In genomic region chr22:33848251-33848650, GRCh38 we compare ENCODE assay signal across 16 cellular contexts.
"Had no signal": no experiment of that assay in that cellular context is flagged by ENCODE, and none has a peak within 500 bp of the region (broad histone marks: within the 10 kb centered on the region; RNA-seq: fewer than 3 reads in every experiment).

No MANE protein-coding gene starts in this region.

- H3K27me3 ChIP-seq: adrenal gland, pancreas, upper lobe of left lung had no signal

- H3K4me3 Mint-ChIP-seq: activated CD4-positive, alpha-beta T cell treated with anti-CD3 and anti-CD28 coated beads, Interleukin-2, amount 10 ng/mL, durations not matched to agents 7 days and 5 days; activated naive CD4-positive, alpha-beta T cell treated with anti-CD3 and anti-CD28 coated beads, Interleukin-2, amount 10 ng/mL, durations not matched to agents 7 days and 5 days; brain; T-cell had no signal

- ATAC-seq: pancreas, T-cell had no signal

- H3K36me3 Mint-ChIP-seq: activated naive CD4-positive, alpha-beta T cell treated with anti-CD3 and anti-CD28 coated beads, Interleukin-2, amount 10 ng/mL, durations not matched to agents 7 days and 5 days; T-cell had no signal

- H3K4me3 ChIP-seq: adrenal gland, left ventricle myocardium inferior, pancreas, upper lobe of left lung had no signal

- H3K9me3 ChIP-seq: adrenal gland, left ventricle myocardium inferior, pancreas, upper lobe of left lung had no signal

- H3K27ac ChIP-seq: adrenal gland, left ventricle myocardium inferior, pancreas, upper lobe of left lung had no signal

- H3K27me3 Mint-ChIP-seq: activated CD4-positive, alpha-beta T cell treated with anti-CD3 and anti-CD28 coated beads, Interleukin-2, amount 10 ng/mL, durations not matched to agents 7 days and 5 days; activated naive CD4-positive, alpha-beta T cell treated with anti-CD3 and anti-CD28 coated beads, Interleukin-2, amount 10 ng/mL, durations not matched to agents 7 days and 5 days; T-cell had no signal

- H3K36me3 ChIP-seq: adrenal gland, left ventricle myocardium inferior, pancreas, upper lobe of left lung had no signal

- H3K27ac Mint-ChIP-seq: activated CD4-positive, alpha-beta T cell treated with anti-CD3 and anti-CD28 coated beads, Interleukin-2, amount 10 ng/mL, durations not matched to agents 7 days and 5 days; activated naive CD4-positive, alpha-beta T cell treated with anti-CD3 and anti-CD28 coated beads, Interleukin-2, amount 10 ng/mL, durations not matched to agents 7 days and 5 days; activated T-helper 2 cell treated with anti-CD3 and anti-CD28 coated beads, Interferon-gamma antibody, Interleukin-2, Interleukin-4, amounts not matched to agents 10 μg/mL and 5 μg/mL and 100 μg/mL, durations not matched to agents 14 hours and 24 hours and 36 hours; brain; T-cell had no signal

- FAIRE-seq: islet of Langerhans, pancreas had no signal

- H3K4me1 Mint-ChIP-seq: activated CD4-positive, alpha-beta T cell treated with anti-CD3 and anti-CD28 coated beads, Interleukin-2, amount 10 ng/mL, durations not matched to agents 7 days and 5 days had no signal

- DNase-seq: activated CD4-positive, alpha-beta T cell treated with anti-CD3 and anti-CD28 coated beads, Interleukin-2, amount 10 ng/mL, durations not matched to agents 7 days and 5 days; activated CD4-positive, CD25-positive, alpha-beta regulatory T cell; activated CD8-positive, alpha-beta memory T cell treated with anti-CD3 and anti-CD28 coated beads for 24 hours; activated naive CD4-positive, alpha-beta T cell treated with anti-CD3 and anti-CD28 coated beads, Interleukin-2, amount 10 ng/mL, durations not matched to agents 7 days and 5 days; adrenal gland; cerebellar nuclear complex; dermis blood vessel endothelial cell; left ventricle myocardium inferior; pancreas; stimulated activated CD4-positive, alpha-beta T cell treated with anti-CD3 and anti-CD28 coated beads, Interleukin-2, amount 100 ng/mL, for 48 hours; stimulated activated naive CD4-positive, alpha-beta T cell treated with Interleukin-2 at 50 U/mL for 16 hours; T-cell; upper lobe of left lung had no signal
